Comparison of ENCODE assay signal across 12 cellular contexts in genomic region chr1:24157921-24158481, GRCh38. TPM values are rescaled to one million over a fixed set of nuclear protein-coding genes. Genes with fewer than 3 reads are reported as not detected.
DNase-seq lines count a peak whose midpoint lies in the region; TF ChIP-seq lines count a peak whose summit lies in the region.
"Had no signal": no experiment of that assay in that cellular context is flagged by ENCODE, and none has a peak within 500 bp of the region (broad histone marks: within the 10 kb centered on the region; RNA-seq: fewer than 3 reads in every experiment).

No MANE protein-coding gene starts in this region.

- DNase-seq in AG04449 (ENCODE audit: low read depth, low spot score) = no peak
- peak; percentile 47 for DNase-seq in GM23248
- DNase-seq in astrocyte of the spinal cord (ENCODE audit: low read depth, low spot score) = no peak
- peak; percentile 33 for DNase-seq in iPS-NIHi11 (ENCODE audit: low spot score)
- DNase-seq in HPDE6-E6E7 (ENCODE audit: extremely low spot score) = no peak
- DNase-seq in NCI-H1694 treated with DMSO at 0.1 percent for 48 hours (lab: John Stamatoyannopoulos, UW) = no peak
- DNase-seq in NCI-H1092 treated with DMSO at 0.1 percent for 48 hours (lab: John Stamatoyannopoulos, UW) = no peak
- no peak for DNase-seq in globus pallidus (ENCODE audit: low spot score)
- DNase-seq: amygdala, mucosa of descending colon had no signal

- POLR2A ChIA-PET in AG04449 (lab: Yijun Ruan, JAX) = no interaction called here

- H2AFZ ChIP-seq in GM23248 = no peak overlapping the region

- WGBS in GM23248 (ENCODE audit: low coverage in 1 of 2, low lambda C conversion rate in 2 of 2, missing lambda C conversion rate in 2 of 2), 2 experiments = 66 to 72% methylated on average over 6 of the region's 6 CpGs

- no peaks in the 10 kb centered on the region for H3K9me3 ChIP-seq in GM23248 (ENCODE audit: low read depth)
- H3K9me3 ChIP-seq: mucosa of descending colon had no signal

- H3K4me2 ChIP-seq in GM23248 (ENCODE audit: unreplicated experiment) = no peak overlapping the region

- H3K27ac ChIP-seq in GM23248 = no peak overlapping the region
- H3K27ac ChIP-seq: SK-N-MC had no signal

- in situ Hi-C loops in GM23248 (cut with MboI) (no loop called here), astrocyte of the spinal cord (cut with HindIII; ENCODE audit: low sequenced_read_pairs) (no loop called here)

- H3K36me3 ChIP-seq in GM23248 (ENCODE audit: low read depth) = no peaks in the 10 kb centered on the region

- CTCF ChIA-PET in AG04449 (lab: Yijun Ruan, JAX) = interaction anchor here (1.1 to 2.3 kb wide), 2 partner anchors 8 to 14 kb away, joined by 3 to 26 read pairs; no protein-coding TSS in a partner anchor

- H4K20me1 ChIP-seq in GM23248 (ENCODE audit: insufficient read depth) = no peaks in the 10 kb centered on the region

- no peak overlapping the region for H3K9ac ChIP-seq in GM23248

- H3F3A ChIP-seq in GM23248 (ENCODE audit: insufficient read depth) = no peaks in the 10 kb centered on the region

- no peak overlapping the region for H3K4me3 ChIP-seq in AG04449 (ENCODE audit: low read depth, low read length)
- no peak overlapping the region for H3K4me3 ChIP-seq in GM23248
- H3K4me3 ChIP-seq in astrocyte of the spinal cord (ENCODE audit: low read depth, low read length) = no peak overlapping the region
- H3K4me3 ChIP-seq: mucosa of descending colon, SK-N-MC had no signal

- TF ChIP-seq CTCF in AG04449 (IDR thresholded peaks at IDR 0.05; ENCODE audit: insufficient read depth, low read length, missing control alignments) = peak; percentile 27
- TF ChIP-seq CTCF in astrocyte of the spinal cord (IDR thresholded peaks at IDR 0.05; ENCODE audit: low read depth, low read length) = peak; percentile 40

- no peaks in the 10 kb centered on the region for H3K4me1 ChIP-seq in GM23248 (ENCODE audit: insufficient read depth)

- H3K9me2 ChIP-seq in GM23248 (ENCODE audit: insufficient read depth) = no peaks in the 10 kb centered on the region

- no peaks in the 10 kb centered on the region for H3K79me2 ChIP-seq in GM23248 (ENCODE audit: insufficient read depth)

- no peaks in the 10 kb centered on the region; the same call in 1 of the 2 replicates for H3K27me3 ChIP-seq in GM23248 (replicated peaks; ENCODE audit: insufficient read depth)

RNA-seq across cellular contexts. Expression of gene IL22RA1, which starts 15.1 kb away (rescaled TPM):
- not detected in 2 replicates for total RNA-seq in GM23248 (2014; rRNA removed; shearing (Covaris generic))
- 0.21 TPM in 1 of 2 replicates, not detected in the other for polyA plus RNA-seq in GM23248 (2016; fragmentation: Nextera tagmentation; extraction: Ambion mirVana)
- total RNA-seq: activated CD8-positive, alpha-beta memory T cell treated with anti-CD3 and anti-CD28 coated beads for 36 hours had no signal

RNA-seq across cellular contexts. Expression of gene IFNLR1, which starts 29.1 kb away (rescaled TPM):
- not detected in 2 replicates for total RNA-seq in GM23248 (2014; rRNA removed; shearing (Covaris generic))
- not detected in 2 replicates for polyA plus RNA-seq in GM23248 (2016; fragmentation: Nextera tagmentation; extraction: Ambion mirVana)

RNA-seq across cellular contexts. Expression of gene MYOM3, which starts 46.1 kb away (rescaled TPM):
- total RNA-seq in GM23248 (2014; rRNA removed; shearing (Covaris generic)) = 1.0 and 1.4 TPM in 2 replicates
- 0.76 and 1.2 TPM in 2 replicates for polyA plus RNA-seq in GM23248 (2016; fragmentation: Nextera tagmentation; extraction: Ambion mirVana)
- total RNA-seq: activated CD8-positive, alpha-beta memory T cell treated with anti-CD3 and anti-CD28 coated beads for 36 hours had no signal

Comparison
In these comparisons a context has a peak if more than half of its experiments do, and no peak if none do; other contexts are left out.
1. DNase-seq: peak in GM23248 (single experiment) and iPS-NIHi11 (single experiment); none in AG04449 (single experiment), astrocyte of the spinal cord (single experiment), HPDE6-E6E7 (single experiment), NCI-H1694 treated with DMSO at 0.1 percent for 48 hours (single experiment), NCI-H1092 treated with DMSO at 0.1 percent for 48 hours (single experiment) and globus pallidus (single experiment).